ENCODE assay signal across 8 cellular contexts in genomic region chr1:33347650-33347992, GRCh38. TPM values are rescaled to one million over a fixed set of nuclear protein-coding genes. Genes with fewer than 3 reads are reported as not detected.
A peak's percentile ranks its signal among the peaks of the same experiment; 100 is the strongest.
DNase-seq lines count a peak whose midpoint lies in the region; ATAC-seq and TF ChIP-seq lines count a peak whose summit lies in the region.

No MANE protein-coding gene starts in this region.

- H3K4me1 Mint-ChIP-seq in activated T-helper 17 cell treated with anti-CD3 and anti-CD28 coated beads, Interleukin-2, amount 50 U/mL, for 72 hours: peaks cover 36% of the 10 kb centered on the region
- H3K4me1 Mint-ChIP-seq in stimulated activated effector memory CD8-positive, alpha-beta T cell treated with anti-CD3 and anti-CD28 coated beads, Interleukin-12 subunit alpha, Interleukin-12 subunit beta, amount 100 ng/mL, for 72 hours: peaks cover 39% of the 10 kb centered on the region

- H3K9me3 Mint-ChIP-seq in activated T-helper 17 cell treated with anti-CD3 and anti-CD28 coated beads, Interleukin-2, amount 50 U/mL, for 72 hours: no peaks in the 10 kb centered on the region
- no peaks in the 10 kb centered on the region for H3K9me3 Mint-ChIP-seq in stimulated activated effector memory CD8-positive, alpha-beta T cell treated with anti-CD3 and anti-CD28 coated beads, Interleukin-12 subunit alpha, Interleukin-12 subunit beta, amount 100 ng/mL, for 72 hours

- H3K4me3 ChIP-seq in right atrium auricular region: peak overlapping the region; percentile 97 to 98

- no peak for TF ChIP-seq CTCF in right atrium auricular region (IDR thresholded peaks at IDR 0.05)

- no peaks in the 10 kb centered on the region for H3K27me3 Mint-ChIP-seq in activated T-helper 17 cell treated with anti-CD3 and anti-CD28 coated beads, Interleukin-2, amount 50 U/mL, for 72 hours

- H3K36me3 ChIP-seq in right atrium auricular region: peaks cover 13% of the 10 kb centered on the region

- H3K4me3 Mint-ChIP-seq in activated T-helper 17 cell treated with anti-CD3 and anti-CD28 coated beads, Interleukin-2, amount 50 U/mL, for 72 hours: peak overlapping the region; percentile 94
- peak overlapping the region; percentile 55 for H3K4me3 Mint-ChIP-seq in stimulated activated effector memory CD8-positive, alpha-beta T cell treated with anti-CD3 and anti-CD28 coated beads, Interleukin-12 subunit alpha, Interleukin-12 subunit beta, amount 100 ng/mL, for 72 hours

- peak overlapping the region; percentile 78 for H3K27ac Mint-ChIP-seq in activated T-helper 17 cell treated with anti-CD3 and anti-CD28 coated beads, Interleukin-2, amount 50 U/mL, for 72 hours
- H3K27ac Mint-ChIP-seq in stimulated activated effector memory CD8-positive, alpha-beta T cell treated with anti-CD3 and anti-CD28 coated beads, Interleukin-12 subunit alpha, Interleukin-12 subunit beta, amount 100 ng/mL, for 72 hours: peak overlapping the region; percentile 61

- ATAC-seq in activated T-helper 17 cell treated with anti-CD3 and anti-CD28 coated beads, Interleukin-2, amount 50 U/mL, for 72 hours (replicated peaks): no peak
- no peak for ATAC-seq in stimulated activated effector memory CD8-positive, alpha-beta T cell treated with anti-CD3 and anti-CD28 coated beads, Interleukin-12 subunit alpha, Interleukin-12 subunit beta, amount 100 ng/mL, for 72 hours
- ATAC-seq in GM21381 (IDR thresholded peaks at IDR 0.05; ENCODE audit: unreplicated experiment) (no peak), GM18867 (IDR thresholded peaks at IDR 0.05; ENCODE audit: unreplicated experiment) (no peak)

- peak overlapping the region; percentile 99 to 100 for H3K27ac ChIP-seq in right atrium auricular region

- peaks cover 0 to 71% of the 10 kb centered on the region in 2 donors for H3K4me1 ChIP-seq in right atrium auricular region

- no peaks in the 10 kb centered on the region for H3K9me3 ChIP-seq in right atrium auricular region

- H3K27me3 ChIP-seq in right atrium auricular region: no peaks in the 10 kb centered on the region

- DNase-seq in NCI-H748 (lab: John Stamatoyannopoulos, UW; ENCODE audit: unreplicated experiment) (peak; percentile 15), NCI-H748 treated with DMSO at 0.1 percent for 48 hours (lab: John Stamatoyannopoulos, UW) (no peak), right atrium auricular region (ENCODE audit: low spot score) (peak; percentile 83), MV-4-11 (lab: John Stamatoyannopoulos, UW) (no peak)
- no peak for DNase-seq in stimulated activated effector memory CD8-positive, alpha-beta T cell treated with anti-CD3 and anti-CD28 coated beads, Interleukin-12 subunit alpha, Interleukin-12 subunit beta, amount 100 ng/mL, for 72 hours (ENCODE audit: low spot score in 2 of 2)

- H3K36me3 Mint-ChIP-seq in activated T-helper 17 cell treated with anti-CD3 and anti-CD28 coated beads, Interleukin-2, amount 50 U/mL, for 72 hours (ENCODE audit: low read depth): peaks cover 66% of the 10 kb centered on the region
- H3K36me3 Mint-ChIP-seq in stimulated activated effector memory CD8-positive, alpha-beta T cell treated with anti-CD3 and anti-CD28 coated beads, Interleukin-12 subunit alpha, Interleukin-12 subunit beta, amount 100 ng/mL, for 72 hours: peaks cover 40% of the 10 kb centered on the region

RNA-seq across cellular contexts. Expression of gene A3GALT2, which starts 26.7 kb away (rescaled TPM):
- not detected for total RNA-seq in activated T-helper 17 cell treated with anti-CD3 and anti-CD28 coated beads, Interleukin-2, amount 50 U/mL, for 72 hours
- total RNA-seq in right atrium auricular region: not detected

Comparison
In these comparisons a context has a peak if more than half of its experiments do, and no peak if none do; other contexts are left out.
1. DNase-seq: peak in NCI-H748 (single experiment) and right atrium auricular region (single experiment); none in NCI-H748 treated with DMSO at 0.1 percent for 48 hours (single experiment), stimulated activated effector memory CD8-positive, alpha-beta T cell treated with anti-CD3 and anti-CD28 coated beads, Interleukin-12 subunit alpha, Interleukin-12 subunit beta, amount 100 ng/mL, for 72 hours (0 of 2) and MV-4-11 (single experiment).